Comparison of ENCODE assay signal across 20 cellular contexts in genomic region chr14:55914771-55915170, GRCh38.
DNase-seq lines count a peak whose midpoint lies in the region; ATAC-seq and TF ChIP-seq lines count a peak whose summit lies in the region.
"Had no signal": no experiment of that assay in that cellular context is flagged by ENCODE, and none has a peak within 500 bp of the region (broad histone marks: within the 10 kb centered on the region; RNA-seq: fewer than 3 reads in every experiment).

No MANE protein-coding gene starts in this region.

- H3K79me2 ChIP-seq in osteoblast (ENCODE audit: insufficient read depth, low read length) = no peaks in the 10 kb centered on the region

- no peak for ATAC-seq in GM21423 (IDR thresholded peaks at IDR 0.05; ENCODE audit: unreplicated experiment)

- peaks cover 6% of the 10 kb centered on the region for H3K27me3 ChIP-seq in osteoblast (ENCODE audit: insufficient read depth, low read length)
- H3K27me3 ChIP-seq: BLaER1 treated with 17β-estradiol and CSF1 and Interleukin-3, amounts not matched to agents 10 nM and 100 nM; MG63 had no signal

- H3K27ac ChIP-seq in osteoblast (ENCODE audit: low read depth, low read length) = no peak overlapping the region
- H3K27ac ChIP-seq: BLaER1 treated with 17β-estradiol and CSF1 and Interleukin-3, amounts not matched to agents 10 nM and 100 nM; HL-60; PC-9; RWPE1 had no signal

- H4K20me1 ChIP-seq in osteoblast (ENCODE audit: insufficient read depth, low read length) = no peaks in the 10 kb centered on the region
- H4K20me1 ChIP-seq: BLaER1 treated with 17β-estradiol and CSF1 and Interleukin-3, amounts not matched to agents 10 nM and 100 nM had no signal

- H3K4me2 ChIP-seq in osteoblast (ENCODE audit: insufficient read depth, low read length) = no peak overlapping the region
- H3K4me2 ChIP-seq: BLaER1 treated with 17β-estradiol and CSF1 and Interleukin-3, amounts not matched to agents 10 nM and 100 nM; PC-9 had no signal

- DNase-seq in astrocyte of the hippocampus (ENCODE audit: low read depth, low spot score) = peak; percentile 69
- DNase-seq in fibroblast of mammary gland (ENCODE audit: low read depth) = peak; percentile 38
- DNase-seq in osteoblast (ENCODE audit: insufficient read length, low spot score, missing footprints) = peak; percentile 29
- no peak for DNase-seq in DMS53 treated with DMSO at 0.1 percent for 48 hours (lab: John Stamatoyannopoulos, UW; ENCODE audit: unreplicated experiment)
- DNase-seq in activated naive CD4-positive, alpha-beta T cell (lab: John Stamatoyannopoulos, UW) = no peak
- DNase-seq in activated gamma-delta T cell treated with Interleukin-2 at 50 U/mL for 16 hours = no peak
- DNase-seq: CD8-positive, alpha-beta memory T cell; HFFc6; Kasumi-1; MG63; NCI-H1048; NCI-H1436; NCI-H1930; NCI-H526; PC-9; SIG-M5 had no signal

- H3K4me1 ChIP-seq in osteoblast (ENCODE audit: insufficient read depth, low read length) = peaks cover 25% of the 10 kb centered on the region

- no peaks in the 10 kb centered on the region for H3K9me3 ChIP-seq in osteoblast (ENCODE audit: low read depth, low read length)
- H3K9me3 ChIP-seq: MG63 had no signal

- H3K4me3 ChIP-seq in fibroblast of mammary gland (ENCODE audit: control insufficient read depth, low read depth, low read length) (no peak overlapping the region), osteoblast (ENCODE audit: insufficient read depth, low read length) (no peak overlapping the region)
- H3K4me3 ChIP-seq: BLaER1 treated with 17β-estradiol and CSF1 and Interleukin-3, amounts not matched to agents 10 nM and 100 nM; MG63; PC-9 had no signal

- no peak overlapping the region for H2AFZ ChIP-seq in osteoblast (ENCODE audit: low read length)
- H2AFZ ChIP-seq: PC-9 had no signal

- TF ChIP-seq CTCF in fibroblast of mammary gland (conservative IDR thresholded peaks at IDR 0.05; ENCODE audit: control insufficient read depth, insufficient read depth, low read depth, low read length) = no peak
- no peak for TF ChIP-seq CTCF in osteoblast (IDR thresholded peaks at IDR 0.05; ENCODE audit: extremely low read depth, low read depth, low read length)

- no peaks in the 10 kb centered on the region for H3K36me3 ChIP-seq in osteoblast (ENCODE audit: insufficient read depth, low read length)
- H3K36me3 ChIP-seq: BLaER1 treated with 17β-estradiol and CSF1 and Interleukin-3, amounts not matched to agents 10 nM and 100 nM; MG63 had no signal

Comparison
In these comparisons a context has a peak if more than half of its experiments do, and no peak if none do; other contexts are left out.
1. DNase-seq: peak in astrocyte of the hippocampus (single experiment), fibroblast of mammary gland (single experiment) and osteoblast (single experiment); none in DMS53 treated with DMSO at 0.1 percent for 48 hours (single experiment), activated naive CD4-positive, alpha-beta T cell (0 of 4) and activated gamma-delta T cell treated with Interleukin-2 at 50 U/mL for 16 hours (single experiment).